8 cellular contexts compared by ENCODE assay signal in genomic region chr3:32401541-32402052, GRCh38. TPM values are rescaled to one million over a fixed set of nuclear protein-coding genes. Genes with fewer than 3 reads are reported as not detected.
A peak's percentile ranks its signal among the peaks of the same experiment; 100 is the strongest.
DNase-seq lines count a peak whose midpoint lies in the region; ATAC-seq and TF ChIP-seq lines count a peak whose summit lies in the region.

No MANE protein-coding gene starts in this region.

- peak; percentile 64 for ATAC-seq in HG03159 (IDR thresholded peaks at IDR 0.05; ENCODE audit: unreplicated experiment)
- ATAC-seq in stimulated activated memory B cell treated with anti-CD40 and anti-IgM and Interleukin-4, amounts not matched to agents 10 μg/mL and 1 μg/mL and 100 μg/mL, for 72 hours = peak; percentile 81

- peak overlapping the region; percentile 85 for H3K27ac ChIP-seq in epithelial cell of prostate

- H3K27ac Mint-ChIP-seq in mesothelial cell of epicardium = peak overlapping the region; percentile 95
- peak overlapping the region; percentile 96 for H3K27ac Mint-ChIP-seq in stimulated activated memory B cell treated with anti-CD40 and anti-IgM and Interleukin-4, amounts not matched to agents 10 μg/mL and 1 μg/mL and 100 μg/mL, for 72 hours

- H3K27me3 Mint-ChIP-seq in mesothelial cell of epicardium (ENCODE audit: low read depth) = no peaks in the 10 kb centered on the region
- no peaks in the 10 kb centered on the region for H3K27me3 Mint-ChIP-seq in stimulated activated memory B cell treated with anti-CD40 and anti-IgM and Interleukin-4, amounts not matched to agents 10 μg/mL and 1 μg/mL and 100 μg/mL, for 72 hours

- H3K4me3 Mint-ChIP-seq in mesothelial cell of epicardium = peak overlapping the region; percentile 66
- H3K4me3 Mint-ChIP-seq in stimulated activated memory B cell treated with anti-CD40 and anti-IgM and Interleukin-4, amounts not matched to agents 10 μg/mL and 1 μg/mL and 100 μg/mL, for 72 hours = peak overlapping the region; percentile 91

- H3K36me3 Mint-ChIP-seq in mesothelial cell of epicardium = no peaks in the 10 kb centered on the region
- peaks cover 23% of the 10 kb centered on the region for H3K36me3 Mint-ChIP-seq in stimulated activated memory B cell treated with anti-CD40 and anti-IgM and Interleukin-4, amounts not matched to agents 10 μg/mL and 1 μg/mL and 100 μg/mL, for 72 hours

- peak; percentile 34 for TF ChIP-seq POLR2A in GM18951 (IDR thresholded peaks at IDR 0.05; ENCODE audit: extremely low read depth, insufficient read depth, insufficient read length)

- H3K9me3 Mint-ChIP-seq in mesothelial cell of epicardium = no peaks in the 10 kb centered on the region
- no peaks in the 10 kb centered on the region for H3K9me3 Mint-ChIP-seq in stimulated activated memory B cell treated with anti-CD40 and anti-IgM and Interleukin-4, amounts not matched to agents 10 μg/mL and 1 μg/mL and 100 μg/mL, for 72 hours

- no peak for TF ChIP-seq CTCF in mesothelial cell of epicardium (IDR thresholded peaks at IDR 0.05; ENCODE audit: unreplicated experiment)

- in situ Hi-C loops in ACHN (cut with HindIII; ENCODE audit: low pct_ligation_motif_present, low pct_unique_long_range_greater_than_20kb, low sequenced_read_pairs) = no loop called here
- in situ Hi-C loops in GM18951 (cut with MboI; ENCODE audit: low sequenced_read_pairs, unreplicated experiment) = no loop called here

- DNase-seq in ACHN = peak; percentile 64
- peak; percentile 59 for DNase-seq in NOMO-1 treated with DMSO at 0.1 percent for 48 hours (lab: John Stamatoyannopoulos, UW; ENCODE audit: unreplicated experiment)
- peak; percentile 31 for DNase-seq in activated T-cell treated with anti-CD3 and anti-CD28 coated beads for 4 hours
- DNase-seq in epithelial cell of prostate (ENCODE audit: low read depth, low spot score) = no peak
- DNase-seq in mesothelial cell of epicardium (ENCODE audit: low spot score in 2 of 2, unreplicated experiment in 2 of 2) = peak; percentile 40 to 75

- peaks cover 27% of the 10 kb centered on the region for H3K4me1 Mint-ChIP-seq in mesothelial cell of epicardium
- H3K4me1 Mint-ChIP-seq in stimulated activated memory B cell treated with anti-CD40 and anti-IgM and Interleukin-4, amounts not matched to agents 10 μg/mL and 1 μg/mL and 100 μg/mL, for 72 hours = peaks cover 84% of the 10 kb centered on the region

RNA-seq across cellular contexts. Expression of gene CMTM7, which starts 9.9 kb away (rescaled TPM):
- total RNA-seq in mesothelial cell of epicardium = 14.2 to 18.0 TPM (median 16.6 TPM) in 3 replicates
